Comparison of ENCODE assay signal across 21 cellular contexts in genomic region chr1:243559575-243560172, GRCh38.
DNase-seq lines count a peak whose midpoint lies in the region; ATAC-seq and TF ChIP-seq lines count a peak whose summit lies in the region.
"Had no signal": no experiment of that assay in that cellular context is flagged by ENCODE, and none has a peak within 500 bp of the region (broad histone marks: within the 10 kb centered on the region; RNA-seq: fewer than 3 reads in every experiment).

No MANE protein-coding gene starts in this region.

- H3K9me3 ChIP-seq in CD8-positive, alpha-beta T cell (ENCODE audit: low read length): no peaks in the 10 kb centered on the region
- H3K9me3 ChIP-seq: Peyer's patch, right atrium auricular region had no signal

- POLR2A ChIA-PET in CD8-positive, alpha-beta T cell (lab: Charles Lee): no interaction called here

- H3K4me3 Mint-ChIP-seq in CD8-positive, alpha-beta T cell: no peak overlapping the region
- peak overlapping the region; percentile 71 for H3K4me3 Mint-ChIP-seq in glutamatergic neuron (ENCODE audit: unreplicated experiment)
- H3K4me3 Mint-ChIP-seq in chondrocyte (ENCODE audit: unreplicated experiment): no peak overlapping the region
- H3K4me3 Mint-ChIP-seq: activated T-helper 1 cell treated with anti-CD3 and anti-CD28 coated beads, Interleukin-12 subunit alpha, Interleukin-12 subunit beta, Interleukin-2, Interleukin-4 antibody, amounts not matched to agents 30 ng/mL and 10 ng/mL and 1 ng/mL, durations not matched to agents 14 hours and 24 hours and 36 hours; CD4-positive, alpha-beta memory T cell; T-cell had no signal

- intact Hi-C loops in CD8-positive, alpha-beta T cell (cut with DNase I, micrococcal nuclease): no loop called here

- H3K4me1 Mint-ChIP-seq in CD8-positive, alpha-beta T cell (ENCODE audit: low read depth): peaks cover 2% of the 10 kb centered on the region
- peaks cover 40% of the 10 kb centered on the region for H3K4me1 Mint-ChIP-seq in glutamatergic neuron (ENCODE audit: low read depth, unreplicated experiment)
- H3K4me1 Mint-ChIP-seq in chondrocyte (ENCODE audit: low read depth): peaks cover 28% of the 10 kb centered on the region

- no peaks in the 10 kb centered on the region for H3K27me3 Mint-ChIP-seq in CD8-positive, alpha-beta T cell (ENCODE audit: low read depth)
- no peaks in the 10 kb centered on the region for H3K27me3 Mint-ChIP-seq in glutamatergic neuron (ENCODE audit: unreplicated experiment)
- H3K27me3 Mint-ChIP-seq in chondrocyte (ENCODE audit: low read depth): no peaks in the 10 kb centered on the region
- H3K27me3 Mint-ChIP-seq: CD4-positive, alpha-beta memory T cell; T-cell had no signal

- H3K36me3 ChIP-seq in CD8-positive, alpha-beta T cell (ENCODE audit: insufficient read depth, low read length): no peaks in the 10 kb centered on the region
- H3K36me3 ChIP-seq: adrenal gland had no signal

- peak overlapping the region; percentile 8 for H3K27ac Mint-ChIP-seq in CD8-positive, alpha-beta T cell
- H3K27ac Mint-ChIP-seq in glutamatergic neuron (ENCODE audit: unreplicated experiment): peak overlapping the region; percentile 86
- no peak overlapping the region for H3K27ac Mint-ChIP-seq in chondrocyte (ENCODE audit: unreplicated experiment)
- H3K27ac Mint-ChIP-seq: activated T-helper 1 cell treated with anti-CD3 and anti-CD28 coated beads, Interleukin-12 subunit alpha, Interleukin-12 subunit beta, Interleukin-2, Interleukin-4 antibody, amounts not matched to agents 30 ng/mL and 10 ng/mL and 1 ng/mL, durations not matched to agents 14 hours and 24 hours and 36 hours; T-cell had no signal

- peaks cover 39% of the 10 kb centered on the region for H3K36me3 Mint-ChIP-seq in CD8-positive, alpha-beta T cell
- H3K36me3 Mint-ChIP-seq in glutamatergic neuron (ENCODE audit: unreplicated experiment): peaks cover 10% of the 10 kb centered on the region
- H3K36me3 Mint-ChIP-seq in chondrocyte (ENCODE audit: low read depth): peaks cover 17% of the 10 kb centered on the region

- no peak for ATAC-seq in CD8-positive, alpha-beta T cell
- no peak for ATAC-seq in HG03432 (IDR thresholded peaks at IDR 0.05; ENCODE audit: unreplicated experiment)
- ATAC-seq: esophagus mucosa, T-cell had no signal

- TF ChIP-seq CTCF in CD8-positive, alpha-beta T cell (IDR thresholded peaks at IDR 0.05): no peak
- TF ChIP-seq CTCF in glutamatergic neuron (IDR thresholded peaks at IDR 0.05; ENCODE audit: partially characterized antibody, unreplicated experiment): no peak
- no peak for TF ChIP-seq CTCF in chondrocyte (IDR thresholded peaks at IDR 0.05)

- DNase-seq in CD8-positive, alpha-beta T cell: no peak
- DNase-seq in HCEC 1CT: peak; percentile 75
- peak; percentile 75 for DNase-seq in amniotic epithelial cell (ENCODE audit: low read depth)
- DNase-seq in glutamatergic neuron: no peak
- no peak for DNase-seq in iPS-NIHi7 (ENCODE audit: extremely low spot score)
- no peak for DNase-seq in central memory CD4-positive, alpha-beta T cell
- no peak for DNase-seq in chondrocyte (ENCODE audit: low spot score)
- DNase-seq: adrenal gland; CD4-positive, alpha-beta memory T cell; GDM1; midbrain; MM.1S; NCI-H2029; NCI-H774; Peyer's patch; T-cell had no signal

- CTCF ChIA-PET in CD8-positive, alpha-beta T cell (lab: Charles Lee): no interaction called here

- H3K27me3 ChIP-seq in CD8-positive, alpha-beta T cell (ENCODE audit: insufficient read depth, low read length): no peaks in the 10 kb centered on the region
- H3K27me3 ChIP-seq: adrenal gland, hepatocyte, Peyer's patch had no signal

- peaks cover 3% of the 10 kb centered on the region for H3K9me3 Mint-ChIP-seq in CD8-positive, alpha-beta T cell
- H3K9me3 Mint-ChIP-seq in glutamatergic neuron (ENCODE audit: unreplicated experiment): peaks cover 10% of the 10 kb centered on the region
- peaks cover 11% of the 10 kb centered on the region for H3K9me3 Mint-ChIP-seq in chondrocyte (ENCODE audit: low read depth)

- H3K27ac ChIP-seq in CD8-positive, alpha-beta T cell (ENCODE audit: low read depth, low read length): no peak overlapping the region
- H3K27ac ChIP-seq: adrenal gland, hepatocyte, Peyer's patch, right atrium auricular region had no signal

- no peaks in the 10 kb centered on the region for H3K4me1 ChIP-seq in CD8-positive, alpha-beta T cell (ENCODE audit: insufficient read depth, low read length)
- H3K4me1 ChIP-seq: adrenal gland, Peyer's patch, right atrium auricular region had no signal

- H3K4me3 ChIP-seq in CD8-positive, alpha-beta T cell (ENCODE audit: low read depth, low read length): no peak overlapping the region
- H3K4me3 ChIP-seq: adrenal gland, hepatocyte, Peyer's patch, right atrium auricular region had no signal

Comparison
In these comparisons a context has a peak if more than half of its experiments do, and no peak if none do; other contexts are left out.
1. DNase-seq: peak in HCEC 1CT (single experiment) and amniotic epithelial cell (single experiment); none in CD8-positive, alpha-beta T cell (0 of 7), glutamatergic neuron (single experiment), iPS-NIHi7 (single experiment), central memory CD4-positive, alpha-beta T cell (single experiment) and chondrocyte (single experiment).